Comparison of ENCODE assay signal across 18 cellular contexts in the genomic region with DNA sequence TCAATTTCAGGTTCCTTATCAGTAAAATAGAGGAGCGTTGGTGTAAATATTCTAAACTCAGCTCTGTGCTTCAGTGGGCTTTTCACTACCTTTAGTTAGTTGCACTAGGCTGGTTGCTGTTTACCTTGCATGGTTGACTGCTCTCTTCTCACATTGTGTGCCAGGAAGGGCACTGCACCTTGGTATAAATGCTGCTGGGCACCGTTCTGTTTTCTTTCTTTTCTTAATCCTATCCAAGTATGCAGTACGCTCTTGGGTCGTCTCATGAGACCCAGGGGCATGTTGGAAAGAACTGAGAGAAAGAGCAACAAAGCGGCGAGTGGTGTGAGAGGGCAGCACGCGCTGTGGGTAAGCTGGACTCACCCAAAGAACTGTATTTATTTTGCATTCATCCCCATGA. TPM values are rescaled to one million over a fixed set of nuclear protein-coding genes. Genes with fewer than 3 reads are reported as not detected.
A peak's percentile ranks its signal among the peaks of the same experiment; 100 is the strongest.
DNase-seq lines count a peak whose midpoint lies in the region; ATAC-seq and TF ChIP-seq lines count a peak whose summit lies in the region.
"Had no signal": no experiment of that assay in that cellular context is flagged by ENCODE, and none has a peak within 500 bp of the region (broad histone marks: within the 10 kb centered on the region; RNA-seq: fewer than 3 reads in every experiment).

No MANE protein-coding gene starts in this region.

- TF ChIP-seq POLR2A in body of pancreas (IDR thresholded peaks at IDR 0.05) = no peak

- H3K4me3 Mint-ChIP-seq in brain = peak overlapping the region in 2 of 5 experiments; percentile 35 to 39
- H3K4me3 Mint-ChIP-seq in activated CD8-positive, alpha-beta T cell treated with anti-CD3 and anti-CD28 coated beads for 36 hours = no peak overlapping the region
- H3K4me3 Mint-ChIP-seq: immature natural killer cell, mesothelial cell of epicardium, WTC11 had no signal

- no peaks in the 10 kb centered on the region for H3K27me3 ChIP-seq in body of pancreas
- H3K27me3 ChIP-seq: gastroesophageal sphincter, pancreas had no signal

- no peak overlapping the region for H3K27ac ChIP-seq in body of pancreas
- H3K27ac ChIP-seq: gastroesophageal sphincter, pancreas, PC-9 had no signal

- H3K27ac Mint-ChIP-seq in brain = peak overlapping the region in 4 of 5 experiments; percentile 4 to 29 (median 12)
- H3K27ac Mint-ChIP-seq in activated CD8-positive, alpha-beta T cell treated with anti-CD3 and anti-CD28 coated beads for 36 hours = no peak overlapping the region
- H3K27ac Mint-ChIP-seq: immature natural killer cell, mesothelial cell of epicardium, WTC11 had no signal

- ATAC-seq in activated CD8-positive, alpha-beta T cell treated with anti-CD3 and anti-CD28 coated beads for 36 hours = no peak
- no peak for ATAC-seq in HG02852 (IDR thresholded peaks at IDR 0.05; ENCODE audit: unreplicated experiment)
- ATAC-seq in body of pancreas = no peak
- ATAC-seq: gastroesophageal sphincter, WTC11 had no signal

- POLR2A ChIA-PET in activated CD8-positive, alpha-beta T cell treated with anti-CD3 and anti-CD28 coated beads for 36 hours (lab: Charles Lee) = no interaction called here

- peak; percentile 6; the same call in 1 of the 2 replicates for TF ChIP-seq RAD21 in Ishikawa (IDR thresholded peaks at IDR 0.05; ENCODE audit: low read depth)

- no peaks in the 10 kb centered on the region for H3K9me3 Mint-ChIP-seq in brain
- no peaks in the 10 kb centered on the region for H3K9me3 Mint-ChIP-seq in activated CD8-positive, alpha-beta T cell treated with anti-CD3 and anti-CD28 coated beads for 36 hours

- H3K27me3 Mint-ChIP-seq in brain = no peaks in the 10 kb centered on the region
- peaks cover 2% of the 10 kb centered on the region for H3K27me3 Mint-ChIP-seq in activated CD8-positive, alpha-beta T cell treated with anti-CD3 and anti-CD28 coated beads for 36 hours

- TF ChIP-seq CTCF in brain (conservative IDR thresholded peaks at IDR 0.05) (no peak), body of pancreas (IDR thresholded peaks at IDR 0.05) (no peak)
- no peak for TF ChIP-seq CTCF in activated CD8-positive, alpha-beta T cell treated with anti-CD3 and anti-CD28 coated beads for 36 hours (IDR thresholded peaks at IDR 0.05)

- H3K9me3 ChIP-seq in body of pancreas = no peaks in the 10 kb centered on the region
- H3K9me3 ChIP-seq: gastroesophageal sphincter, pancreas had no signal

- H3K4me3 ChIP-seq in body of pancreas = no peak overlapping the region
- H3K4me3 ChIP-seq: gastroesophageal sphincter, pancreas, PC-9 had no signal

- TF ChIP-seq EP300 in Ishikawa (IDR thresholded peaks at IDR 0.05; ENCODE audit: borderline replicate concordance) = no peak

- WGBS in body of pancreas, 2 donors = 76 to 81% methylated on average over 8 of the region's 8 CpGs

- intact Hi-C loops in activated CD8-positive, alpha-beta T cell treated with anti-CD3 and anti-CD28 coated beads for 36 hours (cut with micrococcal nuclease) = no loop called here
- intact Hi-C loops in body of pancreas (cut with DNase I) = no loop called here

- H3K36me3 ChIP-seq in body of pancreas (replicated peaks in 1 of 2; ENCODE audit: insufficient read depth in 1 of 2, low read depth in 2 of 2) = no peaks in the 10 kb centered on the region
- H3K36me3 ChIP-seq: gastroesophageal sphincter, pancreas had no signal

- CTCF ChIA-PET in activated CD8-positive, alpha-beta T cell treated with anti-CD3 and anti-CD28 coated beads for 36 hours (lab: Charles Lee) = no interaction called here

- H3K4me1 Mint-ChIP-seq in brain = peaks cover 36% of the 10 kb centered on the region
- H3K4me1 Mint-ChIP-seq in activated CD8-positive, alpha-beta T cell treated with anti-CD3 and anti-CD28 coated beads for 36 hours (ENCODE audit: low read depth) = no peaks in the 10 kb centered on the region
- H3K4me1 Mint-ChIP-seq: immature natural killer cell had no signal

- no peaks in the 10 kb centered on the region for H3K36me3 Mint-ChIP-seq in brain
- no peaks in the 10 kb centered on the region for H3K36me3 Mint-ChIP-seq in activated CD8-positive, alpha-beta T cell treated with anti-CD3 and anti-CD28 coated beads for 36 hours (ENCODE audit: low read depth)
- H3K36me3 Mint-ChIP-seq: mesothelial cell of epicardium, WTC11 had no signal

- no peaks in the 10 kb centered on the region for H3K4me1 ChIP-seq in body of pancreas
- H3K4me1 ChIP-seq: gastroesophageal sphincter, pancreas had no signal

- DNase-seq in DMS153 treated with DMSO at 0.1 percent for 48 hours (lab: John Stamatoyannopoulos, UW; ENCODE audit: unreplicated experiment) (peak; percentile 82), NCI-H2171 treated with DMSO at 0.1 percent for 48 hours (lab: John Stamatoyannopoulos, UW) (peak; percentile 78), retina (no peak), body of pancreas (no peak)
- DNase-seq in activated CD8-positive, alpha-beta T cell treated with anti-CD3 and anti-CD28 coated beads for 36 hours = no peak
- DNase-seq: ACHN; activated naive CD4-positive, alpha-beta T cell treated with Interleukin-2 at 50 U/mL for 16 hours; immature natural killer cell; NCI-H1048; pancreas; PC-9 had no signal

TF ChIP-seq in Ishikawa, 13 proteins besides CTCF, POLR2A, EP300 and RAD21:
- no peak for TF ChIP-seq CREB1 (IDR thresholded peaks at IDR 0.05; ENCODE audit: low read depth)
- no peak for TF ChIP-seq CEBPB (IDR thresholded peaks at IDR 0.05)
- TF ChIP-seq TEAD4 (IDR thresholded peaks at IDR 0.05) = no peak
- TF ChIP-seq YY1 (IDR thresholded peaks at IDR 0.05; ENCODE audit: low read depth) = no peak
- TF ChIP-seq EGR1 (IDR thresholded peaks at IDR 0.05) = no peak
- TF ChIP-seq TAF1 (IDR thresholded peaks at IDR 0.05; ENCODE audit: low read depth) = no peak
- TF ChIP-seq TCF12 (IDR thresholded peaks at IDR 0.05; ENCODE audit: low read depth) = no peak
- TF ChIP-seq, protein P1, sequence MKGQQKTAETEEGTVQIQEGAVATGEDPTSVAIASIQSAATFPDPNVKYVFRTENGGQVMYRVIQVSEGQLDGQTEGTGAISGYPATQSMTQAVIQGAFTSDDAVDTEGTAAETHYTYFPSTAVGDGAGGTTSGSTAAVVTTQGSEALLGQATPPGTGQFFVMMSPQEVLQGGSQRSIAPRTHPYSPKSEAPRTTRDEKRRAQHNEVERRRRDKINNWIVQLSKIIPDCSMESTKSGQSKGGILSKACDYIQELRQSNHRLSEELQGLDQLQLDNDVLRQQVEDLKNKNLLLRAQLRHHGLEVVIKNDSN (IDR thresholded peaks at IDR 0.05) = no peak
- TF ChIP-seq, protein P2, sequence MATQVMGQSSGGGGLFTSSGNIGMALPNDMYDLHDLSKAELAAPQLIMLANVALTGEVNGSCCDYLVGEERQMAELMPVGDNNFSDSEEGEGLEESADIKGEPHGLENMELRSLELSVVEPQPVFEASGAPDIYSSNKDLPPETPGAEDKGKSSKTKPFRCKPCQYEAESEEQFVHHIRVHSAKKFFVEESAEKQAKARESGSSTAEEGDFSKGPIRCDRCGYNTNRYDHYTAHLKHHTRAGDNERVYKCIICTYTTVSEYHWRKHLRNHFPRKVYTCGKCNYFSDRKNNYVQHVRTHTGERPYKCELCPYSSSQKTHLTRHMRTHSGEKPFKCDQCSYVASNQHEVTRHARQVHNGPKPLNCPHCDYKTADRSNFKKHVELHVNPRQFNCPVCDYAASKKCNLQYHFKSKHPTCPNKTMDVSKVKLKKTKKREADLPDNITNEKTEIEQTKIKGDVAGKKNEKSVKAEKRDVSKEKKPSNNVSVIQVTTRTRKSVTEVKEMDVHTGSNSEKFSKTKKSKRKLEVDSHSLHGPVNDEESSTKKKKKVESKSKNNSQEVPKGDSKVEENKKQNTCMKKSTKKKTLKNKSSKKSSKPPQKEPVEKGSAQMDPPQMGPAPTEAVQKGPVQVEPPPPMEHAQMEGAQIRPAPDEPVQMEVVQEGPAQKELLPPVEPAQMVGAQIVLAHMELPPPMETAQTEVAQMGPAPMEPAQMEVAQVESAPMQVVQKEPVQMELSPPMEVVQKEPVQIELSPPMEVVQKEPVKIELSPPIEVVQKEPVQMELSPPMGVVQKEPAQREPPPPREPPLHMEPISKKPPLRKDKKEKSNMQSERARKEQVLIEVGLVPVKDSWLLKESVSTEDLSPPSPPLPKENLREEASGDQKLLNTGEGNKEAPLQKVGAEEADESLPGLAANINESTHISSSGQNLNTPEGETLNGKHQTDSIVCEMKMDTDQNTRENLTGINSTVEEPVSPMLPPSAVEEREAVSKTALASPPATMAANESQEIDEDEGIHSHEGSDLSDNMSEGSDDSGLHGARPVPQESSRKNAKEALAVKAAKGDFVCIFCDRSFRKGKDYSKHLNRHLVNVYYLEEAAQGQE (IDR thresholded peaks at IDR 0.05; ENCODE audit: low read depth) = no peak
- no peak for TF ChIP-seq ZBTB7A (IDR thresholded peaks at IDR 0.05; ENCODE audit: low read depth)
- no peak for TF ChIP-seq FOXM1 (IDR thresholded peaks at IDR 0.05; ENCODE audit: borderline replicate concordance, low read depth)
- TF ChIP-seq, protein P3, sequence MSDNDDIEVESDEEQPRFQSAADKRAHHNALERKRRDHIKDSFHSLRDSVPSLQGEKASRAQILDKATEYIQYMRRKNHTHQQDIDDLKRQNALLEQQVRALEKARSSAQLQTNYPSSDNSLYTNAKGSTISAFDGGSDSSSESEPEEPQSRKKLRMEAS (IDR thresholded peaks at IDR 0.05) = no peak

RNA-seq across cellular contexts. Expression of a gene that starts 22.4 kb away (rescaled TPM):
- polyA plus RNA-seq in brain (ENCODE audit: insufficient read depth, low read depth, low replicate concordance) = 22.3 TPM
- total RNA-seq in activated CD8-positive, alpha-beta T cell treated with anti-CD3 and anti-CD28 coated beads for 36 hours = not detected
- total RNA-seq in body of pancreas = 1 to 10 TPM in 1 of 2 donors, not detected in 1; 2.3 TPM
- total RNA-seq: PC-9, subcutaneous adipose tissue, WTC11 had no signal
- polyA plus RNA-seq: immature natural killer cell had no signal

Comparison
In these comparisons a context has a peak if more than half of its experiments do, and no peak if none do; other contexts are left out.
1. DNase-seq: peak in DMS153 treated with DMSO at 0.1 percent for 48 hours (single experiment) and NCI-H2171 treated with DMSO at 0.1 percent for 48 hours (single experiment); none in activated CD8-positive, alpha-beta T cell treated with anti-CD3 and anti-CD28 coated beads for 36 hours (single experiment), retina (single experiment) and body of pancreas (0 of 4).